Comparison of ENCODE assay signal across 15 cellular contexts in the genomic region with DNA sequence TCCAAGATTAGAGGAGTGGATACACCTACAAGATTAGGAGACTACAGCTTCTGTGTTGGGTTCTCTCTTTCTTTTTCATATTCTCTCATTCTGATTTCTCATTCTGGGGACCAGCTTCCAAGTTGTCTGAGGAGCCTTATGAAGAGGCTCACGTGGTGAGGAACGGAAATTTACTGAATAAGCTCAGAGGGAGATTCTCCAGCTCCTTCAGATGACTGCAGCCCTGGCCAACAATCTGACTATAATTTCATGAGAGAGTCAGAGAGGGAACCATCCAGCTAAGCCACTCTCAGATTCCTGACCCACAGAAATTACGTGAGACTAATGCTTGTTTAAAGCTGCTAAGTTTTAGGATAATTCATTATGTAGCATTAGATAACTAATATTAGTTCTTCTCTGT. TPM values are rescaled to one million over a fixed set of nuclear protein-coding genes. Genes with fewer than 3 reads are reported as not detected.
DNase-seq lines count a peak whose midpoint lies in the region; ATAC-seq and TF ChIP-seq lines count a peak whose summit lies in the region.
"Had no signal": no experiment of that assay in that cellular context is flagged by ENCODE, and none has a peak within 500 bp of the region (broad histone marks: within the 10 kb centered on the region; RNA-seq: fewer than 3 reads in every experiment).

No MANE protein-coding gene starts in this region.

- no peak overlapping the region for H3K9ac ChIP-seq in H9 (ENCODE audit: extremely low read depth, insufficient read length, low read length)
- H3K9ac ChIP-seq in PC-3 (ENCODE audit: low read length) = no peak overlapping the region
- H3K9ac ChIP-seq: BLaER1 had no signal

- H3F3A ChIP-seq in PC-9 (ENCODE audit: insufficient read depth, low read depth) = no peaks in the 10 kb centered on the region
- H3F3A ChIP-seq in PC-3 (ENCODE audit: low read length, unreplicated experiment) = no peaks in the 10 kb centered on the region

- H3K18ac ChIP-seq in H9 (ENCODE audit: insufficient read length, low read depth, low read length) = no peak overlapping the region

- DNase-seq in H9 (no peak), PC-9 (no peak), mesothelial cell of epicardium (ENCODE audit: low spot score in 2 of 2, unreplicated experiment in 2 of 2) (no peak), activated gamma-delta T cell (lab: John Stamatoyannopoulos, UW) (no peak), UCSD-AML1 (lab: John Stamatoyannopoulos, UW; ENCODE audit: unreplicated experiment) (no peak), vagina (ENCODE audit: extremely low spot score in 2 of 2) (no peak), PC-3 (no peak)
- DNase-seq: Calu3; CD8-positive, alpha-beta T cell; DMS79 treated with DMSO at 0.1 percent for 48 hours; GF-D8; HCEC 1CT; KBM-7 had no signal

- H3K4me3 ChIP-seq in PC-9 = no peak overlapping the region
- H3K4me3 ChIP-seq in vagina = no peak overlapping the region
- no peak overlapping the region for H3K4me3 ChIP-seq in PC-3 (ENCODE audit: low read length)
- H3K4me3 ChIP-seq: BLaER1 had no signal

- no peak overlapping the region for H2BK12ac ChIP-seq in H9 (ENCODE audit: insufficient read length, low read depth, low read length)

- no peak for TF ChIP-seq CTCF in H9 (conservative IDR thresholded peaks at IDR 0.05)
- no peak for TF ChIP-seq CTCF in PC-9 (conservative IDR thresholded peaks at IDR 0.05)
- no peak for TF ChIP-seq CTCF in mesothelial cell of epicardium (IDR thresholded peaks at IDR 0.05; ENCODE audit: unreplicated experiment)
- TF ChIP-seq CTCF in vagina (IDR thresholded peaks at IDR 0.05) = no peak
- no peak for TF ChIP-seq CTCF in PC-3 (conservative IDR thresholded peaks at IDR 0.05; ENCODE audit: low read depth, low read length)

- H4K20me1 ChIP-seq in H9 (ENCODE audit: control insufficient read depth, insufficient read depth, insufficient read length) (no peaks in the 10 kb centered on the region), PC-9 (ENCODE audit: insufficient read depth) (no peaks in the 10 kb centered on the region), PC-3 (ENCODE audit: low read length) (no peaks in the 10 kb centered on the region)
- H4K20me1 ChIP-seq: BLaER1 had no signal

- H3K79me1 ChIP-seq in H9 (ENCODE audit: insufficient read depth, low read depth, low read length, poor library complexity, severe bottlenecking) = no peaks in the 10 kb centered on the region

- intact Hi-C loops in PC-9 (cut with micrococcal nuclease; ENCODE audit: unreplicated experiment) = no loop called here
- intact Hi-C loops in vagina (cut with DNase I) = no loop called here
- intact Hi-C loops in PC-3 (cut with micrococcal nuclease) = no loop called here

- H3K4me1 Mint-ChIP-seq in H9 (no peaks in the 10 kb centered on the region), mesothelial cell of epicardium (no peaks in the 10 kb centered on the region)

- CTCF ChIA-PET in PC-9 (lab: Charles Lee) = no interaction called here
- CTCF ChIA-PET in PC-3 (lab: Charles Lee) = no interaction called here

- H2BK5ac ChIP-seq in H9 (ENCODE audit: insufficient read length, low read length) = no peak overlapping the region

- H3K27ac Mint-ChIP-seq in H9 (no peak overlapping the region), mesothelial cell of epicardium (peak overlapping the region; percentile 33)
- H3K27ac Mint-ChIP-seq: CD8-positive, alpha-beta T cell had no signal

- no peak overlapping the region for H3K56ac ChIP-seq in H9 (ENCODE audit: insufficient read length, low read depth, low read length)

- POLR2A ChIA-PET in PC-9 (lab: Charles Lee; ENCODE audit: unreplicated experiment) = no interaction called here
- POLR2A ChIA-PET in PC-3 (lab: Charles Lee; ENCODE audit: unreplicated experiment) = no interaction called here

- H3K4me3 Mint-ChIP-seq in H9 = no peak overlapping the region
- no peak overlapping the region for H3K4me3 Mint-ChIP-seq in mesothelial cell of epicardium
- H3K4me3 Mint-ChIP-seq: CD14-positive monocyte; CD8-positive, alpha-beta T cell had no signal

- H3K27me3 ChIP-seq in H9 (ENCODE audit: insufficient read depth, low read length) (no peaks in the 10 kb centered on the region), PC-9 (ENCODE audit: insufficient read depth, low read depth) (no peaks in the 10 kb centered on the region), vagina (no peaks in the 10 kb centered on the region), PC-3 (ENCODE audit: low read length) (no peaks in the 10 kb centered on the region)
- H3K27me3 ChIP-seq: BLaER1 had no signal

- H3K23ac ChIP-seq in H9 (ENCODE audit: insufficient read length, low read depth, low read length) = no peak overlapping the region

- no peak for TF ChIP-seq POLR2A in vagina (IDR thresholded peaks at IDR 0.05)

- no peak overlapping the region for H4K91ac ChIP-seq in H9 (ENCODE audit: insufficient read length, low read depth, low read length)

- H2BK15ac ChIP-seq in H9 (ENCODE audit: low read depth, low read length) = no peak overlapping the region

- H3K9me3 ChIP-seq in H9 (ENCODE audit: control insufficient read depth, low read depth, low read length) = no peaks in the 10 kb centered on the region
- no peaks in the 10 kb centered on the region for H3K9me3 ChIP-seq in PC-9 (ENCODE audit: insufficient read depth, low read depth)
- no peaks in the 10 kb centered on the region for H3K9me3 ChIP-seq in vagina
- no peaks in the 10 kb centered on the region for H3K9me3 ChIP-seq in PC-3 (ENCODE audit: low read length)
- H3K9me3 ChIP-seq: BLaER1 had no signal

- H3K27ac ChIP-seq in H9 (ENCODE audit: insufficient read length, low read depth, low read length) (no peak overlapping the region), PC-9 (no peak overlapping the region), vagina (no peak overlapping the region), PC-3 (ENCODE audit: low read length) (no peak overlapping the region)
- H3K27ac ChIP-seq: BLaER1 had no signal

- H3K27me3 Mint-ChIP-seq in H9 (ENCODE audit: low read depth) = no peaks in the 10 kb centered on the region
- H3K27me3 Mint-ChIP-seq in mesothelial cell of epicardium (ENCODE audit: low read depth) = no peaks in the 10 kb centered on the region

- no peak overlapping the region for H3K4ac ChIP-seq in H9 (ENCODE audit: low read depth, low read length)

- no CpG with 5 or more reads among the region's 3 CpGs for WGBS in H9 (ENCODE audit: extremely low coverage, insufficient read length, low lambda C conversion rate)

- H2AK5ac ChIP-seq in H9 (ENCODE audit: insufficient read length, low read length) = no peak overlapping the region

- H3K4me2 ChIP-seq in H9 (ENCODE audit: insufficient read depth, insufficient read length, low read length) = no peak overlapping the region
- no peak overlapping the region for H3K4me2 ChIP-seq in PC-9
- H3K4me2 ChIP-seq in PC-3 (ENCODE audit: low read length) = no peak overlapping the region
- H3K4me2 ChIP-seq: BLaER1 had no signal

- no peak overlapping the region for H3T11ph ChIP-seq in H9 (ENCODE audit: low read length)

- H3K4me1 ChIP-seq in H9 (ENCODE audit: insufficient read depth, low read length) (no peaks in the 10 kb centered on the region), PC-9 (replicated peaks; ENCODE audit: insufficient read depth) (peaks cover 9% of the 10 kb centered on the region), vagina (no peaks in the 10 kb centered on the region), PC-3 (ENCODE audit: insufficient read depth, low read length) (no peaks in the 10 kb centered on the region)

- no peaks in the 10 kb centered on the region for H3K79me2 ChIP-seq in H9 (ENCODE audit: insufficient read depth, low read length)
- H3K79me2 ChIP-seq in PC-9 (ENCODE audit: low read depth) = no peaks in the 10 kb centered on the region
- no peaks in the 10 kb centered on the region for H3K79me2 ChIP-seq in PC-3 (ENCODE audit: low read length)

- H3K23me2 ChIP-seq in H9 (ENCODE audit: insufficient read length, low read depth, low read length, poor library complexity, severe bottlenecking) = no peaks in the 10 kb centered on the region

- no peak overlapping the region for H4K5ac ChIP-seq in H9 (ENCODE audit: insufficient read length, low read depth, low read length)

- H2AFZ ChIP-seq in H9 (ENCODE audit: low read length) (peak overlapping the region; percentile 32), PC-9 (peak overlapping the region; percentile 40; the same call in 1 of the 2 replicates), PC-3 (ENCODE audit: low read length) (no peak overlapping the region)

- H3K14ac ChIP-seq in H9 (ENCODE audit: insufficient read depth, low read length) = no peak overlapping the region

- H3K36me3 ChIP-seq in PC-9 (ENCODE audit: low read depth) (no peaks in the 10 kb centered on the region), vagina (no peaks in the 10 kb centered on the region), PC-3 (ENCODE audit: low read depth, low read length) (no peaks in the 10 kb centered on the region)
- H3K36me3 ChIP-seq: BLaER1 had no signal

- H3K36me3 Mint-ChIP-seq in H9 (ENCODE audit: insufficient read depth in 1 of 3, low read depth in 3 of 3) (no peaks in the 10 kb centered on the region), mesothelial cell of epicardium (no peaks in the 10 kb centered on the region)
- H3K36me3 Mint-ChIP-seq: CD14-positive monocyte; CD8-positive, alpha-beta T cell had no signal

- ATAC-seq in PC-3 = no peak
- ATAC-seq: CD8-positive, alpha-beta T cell had no signal

- H3K9me2 ChIP-seq in PC-9 (ENCODE audit: insufficient read depth) = no peaks in the 10 kb centered on the region
- no peaks in the 10 kb centered on the region for H3K9me2 ChIP-seq in PC-3 (replicated peaks; ENCODE audit: low read length)

- no peaks in the 10 kb centered on the region for H3K9me3 Mint-ChIP-seq in H9
- no peaks in the 10 kb centered on the region for H3K9me3 Mint-ChIP-seq in mesothelial cell of epicardium
- H3K9me3 Mint-ChIP-seq: CD14-positive monocyte; CD8-positive, alpha-beta T cell had no signal

- no peak overlapping the region for H2BK20ac ChIP-seq in H9 (ENCODE audit: low read depth, low read length, poor library complexity, severe bottlenecking)

- no peak overlapping the region for H4K8ac ChIP-seq in H9 (replicated peaks; ENCODE audit: insufficient read length, low read depth, low read length)

- BruUV-seq in PC-9 (replicated peaks; lab: Mats Ljungman, UMichigan) (no TSS peak), PC-3 (replicated peaks; lab: Mats Ljungman, UMichigan) (no TSS peak)

- H2BK120ac ChIP-seq in H9 (ENCODE audit: low read depth, low read length, poor library complexity, severe bottlenecking) = no peak overlapping the region

RNA-seq across cellular contexts. Expression of a gene that starts 27.1 kb away (rescaled TPM):
- 38.9 and 42.8 TPM in 2 replicates for total RNA-seq in H9 (2021)
- 52.7 and 64.3 TPM in 2 replicates for total RNA-seq in PC-9 (2021)
- 93.4 to 96.0 TPM (median 95.7 TPM) in 3 replicates for total RNA-seq in mesothelial cell of epicardium
- 70.2 TPM for total RNA-seq in vagina
- 26.9 and 27.7 TPM in 2 replicates for total RNA-seq in PC-3 (2014; rRNA removed)
